ENCODE assay signal across 23 cellular contexts in genomic region chr20:9160341-9160740, GRCh38.
DNase-seq lines count a peak whose midpoint lies in the region; ATAC-seq and TF ChIP-seq lines count a peak whose summit lies in the region.
"Had no signal": no experiment of that assay in that cellular context is flagged by ENCODE, and none has a peak within 500 bp of the region (broad histone marks: within the 10 kb centered on the region; RNA-seq: fewer than 3 reads in every experiment).

No MANE protein-coding gene starts in this region.

- intact Hi-C loops in left ventricle myocardium inferior (cut with micrococcal nuclease) (no loop called here), Right ventricle myocardium inferior (cut with DNase I) (loop anchor here (5.0 kb wide), 3 partner anchors 38 to 173 kb away; no protein-coding TSS in a partner anchor), right lobe of liver (cut with DNase I) (no loop called here)

- TF ChIP-seq CTCF in left ventricle myocardium inferior (IDR thresholded peaks at IDR 0.05; ENCODE audit: borderline replicate concordance): no peak
- TF ChIP-seq CTCF in neural crest cell (conservative IDR thresholded peaks at IDR 0.05): no peak
- TF ChIP-seq CTCF in right lobe of liver (IDR thresholded peaks at IDR 0.05): no peak

- H3K27me3 Mint-ChIP-seq in neural crest cell (ENCODE audit: low read depth): no peaks in the 10 kb centered on the region

- H3K27ac Mint-ChIP-seq in neural crest cell (ENCODE audit: unreplicated experiment): peak overlapping the region; percentile 87
- H3K27ac Mint-ChIP-seq: activated naive CD8-positive, alpha-beta T cell treated with anti-CD3 and anti-CD28 coated beads, Interleukin-2, amount 10 ng/mL, durations not matched to agents 7 days and 5 days; natural killer cell had no signal

- H3K9me3 ChIP-seq in left ventricle myocardium inferior (replicated peaks) (no peaks in the 10 kb centered on the region), adipocyte (ENCODE audit: control insufficient read depth, low read length) (no peaks in the 10 kb centered on the region), right lobe of liver (no peaks in the 10 kb centered on the region)
- H3K9me3 ChIP-seq: gastrocnemius medialis, prostate gland, spleen, tibial artery had no signal

- WGBS in right lobe of liver (ENCODE audit: insufficient coverage, low coverage, low lambda C conversion rate, missing lambda C conversion rate): 49% methylated on average over 6 of the region's 6 CpGs

- peak overlapping the region; percentile 78 for H3K27ac ChIP-seq in left ventricle myocardium inferior (replicated peaks)
- no peak overlapping the region for H3K27ac ChIP-seq in right lobe of liver
- H3K27ac ChIP-seq: gastrocnemius medialis, spleen, tibial artery had no signal

- H3K27me3 ChIP-seq in left ventricle myocardium inferior (ENCODE audit: low read depth) (no peaks in the 10 kb centered on the region), adipocyte (replicated peaks; ENCODE audit: control insufficient read depth, insufficient read depth, low read length) (no peaks in the 10 kb centered on the region), right lobe of liver (no peaks in the 10 kb centered on the region)
- H3K27me3 ChIP-seq: gastrocnemius medialis, spleen, tibial artery had no signal

- ATAC-seq in Right ventricle myocardium inferior (no peak), right lobe of liver (no peak)
- ATAC-seq: gastrocnemius medialis, natural killer cell, Panc1 had no signal

- H3K4me1 ChIP-seq in left ventricle myocardium inferior: peaks cover 44% of the 10 kb centered on the region
- peaks cover 11% of the 10 kb centered on the region for H3K4me1 ChIP-seq in adipocyte (ENCODE audit: control insufficient read depth, insufficient read depth, low read length)
- no peaks in the 10 kb centered on the region for H3K4me1 ChIP-seq in right lobe of liver
- H3K4me1 ChIP-seq: prostate gland had no signal

- no peaks in the 10 kb centered on the region for H3K36me3 ChIP-seq in left ventricle myocardium inferior
- H3K36me3 ChIP-seq in adipocyte (ENCODE audit: control insufficient read depth, insufficient read depth, low read length, severe bottlenecking): no peaks in the 10 kb centered on the region
- H3K36me3 ChIP-seq in right lobe of liver: no peaks in the 10 kb centered on the region
- H3K36me3 ChIP-seq: gastrocnemius medialis, prostate gland, spleen, tibial artery had no signal

- no peaks in the 10 kb centered on the region for H3K9me3 Mint-ChIP-seq in neural crest cell
- H3K9me3 Mint-ChIP-seq: activated naive CD8-positive, alpha-beta T cell treated with anti-CD3 and anti-CD28 coated beads, Interleukin-2, amount 10 ng/mL, durations not matched to agents 7 days and 5 days; mesothelial cell of epicardium had no signal

- H3K9ac ChIP-seq in adipocyte (ENCODE audit: low read length): no peak overlapping the region

- peaks cover 4% of the 10 kb centered on the region for H3K36me3 Mint-ChIP-seq in neural crest cell (ENCODE audit: low read depth)
- H3K36me3 Mint-ChIP-seq: activated naive CD8-positive, alpha-beta T cell treated with anti-CD3 and anti-CD28 coated beads, Interleukin-2, amount 10 ng/mL, durations not matched to agents 7 days and 5 days; mesothelial cell of epicardium; natural killer cell had no signal

- peak overlapping the region; percentile 6 for H3K4me3 Mint-ChIP-seq in neural crest cell
- H3K4me3 Mint-ChIP-seq: activated naive CD8-positive, alpha-beta T cell treated with anti-CD3 and anti-CD28 coated beads, Interleukin-2, amount 10 ng/mL, durations not matched to agents 7 days and 5 days; mesothelial cell of epicardium; natural killer cell had no signal

- no peak for TF ChIP-seq POLR2A in right lobe of liver (IDR thresholded peaks at IDR 0.05)

- DNase-seq in left ventricle myocardium inferior: no peak
- DNase-seq in Right ventricle myocardium inferior (ENCODE audit: missing footprints): no peak
- no peak for DNase-seq in adipocyte (ENCODE audit: low read depth)
- no peak for DNase-seq in neural crest cell (ENCODE audit: low read depth, low spot score)
- no peak for DNase-seq in 8988T
- DNase-seq in NCI-H748 (lab: John Stamatoyannopoulos, UW; ENCODE audit: unreplicated experiment): no peak
- no peak for DNase-seq in LoVo (ENCODE audit: low spot score)
- DNase-seq in right lobe of liver: no peak
- DNase-seq: activated CD8-positive, alpha-beta memory T cell treated with anti-CD3 and anti-CD28 coated beads, Interleukin-2, amount 50 U/mL, for 48 hours; activated naive CD8-positive, alpha-beta T cell treated with anti-CD3 and anti-CD28 coated beads, Interleukin-2, amount 10 ng/mL, durations not matched to agents 7 days and 5 days; effector CD8-positive, alpha-beta T cell; gastrocnemius medialis; HCEC 1CT; natural killer cell; NCI-H146; NCI-H510A treated with DMSO at 0.1 percent for 48 hours; spleen; stimulated activated CD4-positive, alpha-beta T cell treated with anti-CD3 and anti-CD28 coated beads, Interleukin-4, amount 100 ng/mL, for 1 hour; stimulated activated naive CD4-positive, alpha-beta T cell; tibial artery had no signal

- peak overlapping the region; percentile 35 for H3K4me3 ChIP-seq in left ventricle myocardium inferior
- H3K4me3 ChIP-seq in adipocyte (ENCODE audit: low read length): peak overlapping the region; percentile 38
- no peak overlapping the region for H3K4me3 ChIP-seq in right lobe of liver
- H3K4me3 ChIP-seq: gastrocnemius medialis, prostate gland, spleen, tibial artery had no signal

- peaks cover 37% of the 10 kb centered on the region for H3K4me1 Mint-ChIP-seq in neural crest cell
- H3K4me1 Mint-ChIP-seq: activated naive CD8-positive, alpha-beta T cell treated with anti-CD3 and anti-CD28 coated beads, Interleukin-2, amount 10 ng/mL, durations not matched to agents 7 days and 5 days had no signal

Comparison
In these comparisons a context has a peak if more than half of its experiments do, and no peak if none do; other contexts are left out.
1. H3K4me3 ChIP-seq: peak in left ventricle myocardium inferior (single experiment) and adipocyte (single experiment); none in right lobe of liver (0 of 3).